Comparison of ENCODE assay signal across 7 cellular contexts in genomic region chr12:111444314-111444705, GRCh38. TPM values are rescaled to one million over a fixed set of nuclear protein-coding genes. Genes with fewer than 3 reads are reported as not detected.
DNase-seq lines count a peak whose midpoint lies in the region; ATAC-seq and TF ChIP-seq lines count a peak whose summit lies in the region.

No MANE protein-coding gene starts in this region.

- no peak for TF ChIP-seq CTCF in lower lobe of right lung (IDR thresholded peaks at IDR 0.05)

- no peak overlapping the region for H3K9ac ChIP-seq in SK-N-MC (ENCODE audit: insufficient read length)

- ATAC-seq in GM19043 (IDR thresholded peaks at IDR 0.05; ENCODE audit: low read depth, unreplicated experiment) (peak; percentile 54), HG02840 (IDR thresholded peaks at IDR 0.05; ENCODE audit: low FRiP score, unreplicated experiment) (peak; percentile 35), lower lobe of right lung (no peak), GM18520 (IDR thresholded peaks at IDR 0.05; ENCODE audit: unreplicated experiment) (no peak)

- DNase-seq in SK-N-MC (ENCODE audit: low read depth, low spot score) (no peak), lower lobe of right lung (no peak), NCI-H146 (lab: John Stamatoyannopoulos, UW) (no peak)
- no peak for DNase-seq in activated CD4-positive, CD25-positive, alpha-beta regulatory T cell treated with anti-CD3 and anti-CD28 coated beads, Interleukin-2, amount 50 U/mL, for 72 hours

- H3K27ac ChIP-seq in SK-N-MC: peak overlapping the region; percentile 74
- H3K27ac ChIP-seq in lower lobe of right lung: peak overlapping the region; percentile 77

- H3K36me3 ChIP-seq in SK-N-MC (ENCODE audit: insufficient read depth, low read length): peaks cover 53% of the 10 kb centered on the region
- peaks cover 68% of the 10 kb centered on the region for H3K36me3 ChIP-seq in lower lobe of right lung

- intact Hi-C loops in lower lobe of right lung (cut with DNase I): no loop called here

- H3K27me3 ChIP-seq in lower lobe of right lung (ENCODE audit: low read depth): no peaks in the 10 kb centered on the region

- H3K4me3 ChIP-seq in SK-N-MC (no peak overlapping the region), lower lobe of right lung (no peak overlapping the region)

- peaks cover 99% of the 10 kb centered on the region for H3K4me1 ChIP-seq in lower lobe of right lung

- no peaks in the 10 kb centered on the region for H3K9me3 ChIP-seq in SK-N-MC (ENCODE audit: low read depth, low read length)
- H3K9me3 ChIP-seq in lower lobe of right lung: no peaks in the 10 kb centered on the region

RNA-seq across cellular contexts. Expression of gene SH2B3, which starts 38.6 kb away (rescaled TPM):
- total RNA-seq in lower lobe of right lung: 49.5 TPM

Comparison
In these comparisons a context has a peak if more than half of its experiments do, and no peak if none do; other contexts are left out.
1. ATAC-seq: peak in GM19043 (single experiment) and HG02840 (single experiment); none in lower lobe of right lung (0 of 2) and GM18520 (single experiment).